In genomic region chr17:49997773-49998703, GRCh38 we compare ENCODE assay signal across 8 cellular contexts. TPM values are rescaled to one million over a fixed set of nuclear protein-coding genes. Genes with fewer than 3 reads are reported as not detected.
DNase-seq lines count a peak whose midpoint lies in the region; ATAC-seq, FAIRE-seq and TF ChIP-seq lines count a peak whose summit lies in the region.

No MANE protein-coding gene starts in this region.

- no peaks in the 10 kb centered on the region for H3K36me3 ChIP-seq in neuron (ENCODE audit: insufficient read depth, low read length)

- H3K27ac ChIP-seq in AG04450 (ENCODE audit: low read depth, low read length), result no peak overlapping the region

- H2AFZ ChIP-seq in neuron (ENCODE audit: low read depth, low read length), result peak overlapping the region; percentile 77

- peaks cover 82% of the 10 kb centered on the region for H3K27me3 Mint-ChIP-seq in activated T-cell treated with anti-CD3 and anti-CD28 coated beads, Interleukin-2, amount 50 U/mL, for 72 hours (ENCODE audit: low read depth)
- H3K27me3 Mint-ChIP-seq in stimulated activated naive CD8-positive, alpha-beta T cell treated with anti-CD3 and anti-CD28 coated beads, Interleukin-15, amount 100 ng/mL, for 72 hours, result peaks cover 90% of the 10 kb centered on the region

- H3K4me1 Mint-ChIP-seq in activated T-cell treated with anti-CD3 and anti-CD28 coated beads, Interleukin-2, amount 50 U/mL, for 72 hours (ENCODE audit: low read depth), result peaks cover 34% of the 10 kb centered on the region
- peaks cover 37% of the 10 kb centered on the region for H3K4me1 Mint-ChIP-seq in stimulated activated naive CD8-positive, alpha-beta T cell treated with anti-CD3 and anti-CD28 coated beads, Interleukin-15, amount 100 ng/mL, for 72 hours

- ATAC-seq in activated T-cell treated with anti-CD3 and anti-CD28 coated beads, Interleukin-2, amount 50 U/mL, for 72 hours (replicated peaks in 1 of 2), result peak; percentile 85 to 87
- peak; percentile 88 for ATAC-seq in stimulated activated naive CD8-positive, alpha-beta T cell treated with anti-CD3 and anti-CD28 coated beads, Interleukin-15, amount 100 ng/mL, for 72 hours

- H3K4me3 ChIP-seq in AG04450 (ENCODE audit: low read depth, low read length) (no peak overlapping the region), fibroblast of pulmonary artery (replicated peaks; ENCODE audit: low read depth, low read length) (no peak overlapping the region), neuron (ENCODE audit: low read length) (no peak overlapping the region)

- POLR2A ChIA-PET in AG04450 (lab: Yijun Ruan, JAX), result interaction anchor here (0.6 kb wide), 1 partner anchor 185 kb away, joined by 4 read pairs; no protein-coding TSS in a partner anchor

- H3K36me3 Mint-ChIP-seq in activated T-cell treated with anti-CD3 and anti-CD28 coated beads, Interleukin-2, amount 50 U/mL, for 72 hours (ENCODE audit: insufficient read depth in 2 of 2), result peaks cover 5 to 8% of the 10 kb centered on the region in 2 donors

- H3K4me3 Mint-ChIP-seq in activated T-cell treated with anti-CD3 and anti-CD28 coated beads, Interleukin-2, amount 50 U/mL, for 72 hours, result peak overlapping the region; percentile 15 to 45
- H3K4me3 Mint-ChIP-seq in stimulated activated naive CD8-positive, alpha-beta T cell treated with anti-CD3 and anti-CD28 coated beads, Interleukin-15, amount 100 ng/mL, for 72 hours, result peak overlapping the region in 1 of 2 donors; percentile 22

- H3K9me3 ChIP-seq in AG04450 (ENCODE audit: control insufficient read depth, insufficient read depth, low read length) (peaks cover 7% of the 10 kb centered on the region; the same call in 1 of the 2 replicates), neuron (ENCODE audit: low read length) (peaks cover 3% of the 10 kb centered on the region)

- peak; percentile 50 for DNase-seq in AG04450 (ENCODE audit: low read depth, low spot score)
- DNase-seq in GM19240 (ENCODE audit: insufficient read length, low spot score), result peak; percentile 85
- DNase-seq in LoVo (ENCODE audit: low spot score), result peak; percentile 90
- peak; percentile 75 for DNase-seq in RCC 7860 (ENCODE audit: low spot score)
- DNase-seq in activated T-cell treated with anti-CD3 and anti-CD28 coated beads, Interleukin-2, amount 50 U/mL, for 72 hours, result peak; percentile 88 to 89
- DNase-seq in fibroblast of pulmonary artery (ENCODE audit: low read depth), result peak; percentile 87
- DNase-seq in stimulated activated naive CD8-positive, alpha-beta T cell treated with anti-CD3 and anti-CD28 coated beads, Interleukin-15, amount 100 ng/mL, for 72 hours, result peak; percentile 86 to 88

- no peak overlapping the region for H3K27ac Mint-ChIP-seq in activated T-cell treated with anti-CD3 and anti-CD28 coated beads, Interleukin-2, amount 50 U/mL, for 72 hours
- no peak overlapping the region for H3K27ac Mint-ChIP-seq in stimulated activated naive CD8-positive, alpha-beta T cell treated with anti-CD3 and anti-CD28 coated beads, Interleukin-15, amount 100 ng/mL, for 72 hours

- peaks cover 6% of the 10 kb centered on the region for H3K4me1 ChIP-seq in neuron (ENCODE audit: insufficient read depth, low read length)

- H3K9me3 Mint-ChIP-seq in activated T-cell treated with anti-CD3 and anti-CD28 coated beads, Interleukin-2, amount 50 U/mL, for 72 hours, result no peaks in the 10 kb centered on the region
- no peaks in the 10 kb centered on the region for H3K9me3 Mint-ChIP-seq in stimulated activated naive CD8-positive, alpha-beta T cell treated with anti-CD3 and anti-CD28 coated beads, Interleukin-15, amount 100 ng/mL, for 72 hours

- CTCF ChIA-PET in AG04450 (lab: Charles Lee), result interaction anchor here (0.6 to 8.1 kb wide), 50 partner anchors 7 to 482 kb away, joined by 3 to 249 read pairs (median 6); partner anchors contain the start of genes PDK2 and SLC35B1

- no peak for FAIRE-seq in RCC 7860 (lab: Jason Lieb, UNC)

- H3K27me3 ChIP-seq in AG04450 (ENCODE audit: control insufficient read depth, insufficient read depth, low read length) (peaks cover 65% of the 10 kb centered on the region), neuron (ENCODE audit: insufficient read depth, low read length) (peaks cover 58% of the 10 kb centered on the region)

- TF ChIP-seq CTCF in AG04450 (IDR thresholded peaks at IDR 0.05; ENCODE audit: low read depth, low read length) (peak; percentile 90), fibroblast of pulmonary artery (IDR thresholded peaks at IDR 0.05; ENCODE audit: low read length, missing control alignments) (peak; percentile 92)

RNA-seq across cellular contexts. Expression of gene DLX3, which starts 3.0 kb away (rescaled TPM):
- not detected in 2 replicates for polyA plus RNA-seq in AG04450 (2011; rRNA removed)
- polyA minus RNA-seq in AG04450 (2011; rRNA and poly(A)+ RNA removed), result not detected in 2 replicates
- total RNA-seq in activated T-cell treated with anti-CD3 and anti-CD28 coated beads, Interleukin-2, amount 50 U/mL, for 72 hours, result under 1 TPM in 1 of 2 donors, not detected in 1; 0.12 TPM

RNA-seq across cellular contexts. Expression of gene DLX4, which starts 29.0 kb away (rescaled TPM):
- polyA plus RNA-seq in AG04450 (2011; rRNA removed), result 0.15 TPM in 1 of 2 replicates, not detected in the other
- not detected in 2 replicates for polyA minus RNA-seq in AG04450 (2011; rRNA and poly(A)+ RNA removed)
- total RNA-seq in activated T-cell treated with anti-CD3 and anti-CD28 coated beads, Interleukin-2, amount 50 U/mL, for 72 hours, result 1 to 10 TPM; 1.9 to 3.0 TPM

RNA-seq across cellular contexts. Expression of gene ITGA3, which starts 57.9 kb away (rescaled TPM):
- polyA plus RNA-seq in AG04450 (2011; rRNA removed), result 39.9 and 62.4 TPM in 2 replicates
- polyA minus RNA-seq in AG04450 (2011; rRNA and poly(A)+ RNA removed), result 101 and 116 TPM in 2 replicates
- total RNA-seq in activated T-cell treated with anti-CD3 and anti-CD28 coated beads, Interleukin-2, amount 50 U/mL, for 72 hours, result 10 to 100 TPM; 16.6 to 16.9 TPM
